Comparison of ENCODE assay signal across 8 cellular contexts in the genomic region with DNA sequence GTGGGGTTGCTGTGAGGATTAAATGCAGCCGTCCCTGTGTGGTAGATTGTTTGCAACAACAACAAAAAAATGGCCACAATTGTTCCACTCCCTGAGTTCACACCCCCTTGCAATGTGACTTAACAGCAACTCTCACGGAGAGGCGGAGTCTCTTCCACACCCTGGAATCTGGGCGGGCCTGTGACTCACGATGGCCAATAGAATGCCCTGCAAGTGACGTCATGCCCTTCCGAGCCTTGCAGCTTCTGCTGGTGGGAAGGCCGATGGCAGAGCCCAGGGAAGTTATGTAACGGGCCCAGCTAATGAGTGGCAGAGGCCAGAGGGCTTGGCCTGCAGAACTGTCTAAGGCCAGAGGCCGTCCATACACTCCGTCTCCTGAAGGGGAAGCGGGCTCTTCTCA.
A peak's percentile ranks its signal among the peaks of the same experiment; 100 is the strongest.
DNase-seq lines count a peak whose midpoint lies in the region; ATAC-seq and TF ChIP-seq lines count a peak whose summit lies in the region.

No MANE protein-coding gene starts in this region.

- H3K36me3 Mint-ChIP-seq in T-helper 17 cell (ENCODE audit: low read depth) (no peaks in the 10 kb centered on the region), natural killer cell (no peaks in the 10 kb centered on the region)

- intact Hi-C loops in natural killer cell (cut with micrococcal nuclease) = no loop called here

- H3K4me1 Mint-ChIP-seq in T-helper 17 cell (peaks cover 7% of the 10 kb centered on the region), natural killer cell (peaks cover 0 to 5% of the 10 kb centered on the region in 2 donors)

- ATAC-seq in T-helper 17 cell (peak; percentile 37), natural killer cell (peak; percentile 47 to 51 (median 50)), GM19351 (IDR thresholded peaks at IDR 0.05; ENCODE audit: unreplicated experiment) (no peak), GM19397 (IDR thresholded peaks at IDR 0.05; ENCODE audit: unreplicated experiment) (no peak)

- no peak for TF ChIP-seq CTCF in natural killer cell (IDR thresholded peaks at IDR 0.05)

- DNase-seq in DMS79 (lab: John Stamatoyannopoulos, UW) (peak; percentile 45), MV-4-11 (lab: John Stamatoyannopoulos, UW) (peak; percentile 98), T-helper 17 cell (no peak), fibroblast of the conjunctiva (ENCODE audit: low read depth) (peak; percentile 85), natural killer cell (no peak)
- DNase-seq in activated CD4-positive, alpha-beta T cell treated with anti-CD3 and anti-CD28 coated beads for 1 hour = no peak

- H3K4me3 Mint-ChIP-seq in T-helper 17 cell = no peak overlapping the region
- no peak overlapping the region for H3K4me3 Mint-ChIP-seq in natural killer cell

- no peaks in the 10 kb centered on the region for H3K9me3 Mint-ChIP-seq in natural killer cell

- H3K9me3 ChIP-seq in T-helper 17 cell (ENCODE audit: control insufficient read depth, low read length, poor library complexity, severe bottlenecking) = no peaks in the 10 kb centered on the region

- H3K27ac Mint-ChIP-seq in T-helper 17 cell = no peak overlapping the region
- H3K27ac Mint-ChIP-seq in natural killer cell = no peak overlapping the region

- H3K27me3 Mint-ChIP-seq in T-helper 17 cell (peaks cover 49% of the 10 kb centered on the region), natural killer cell (ENCODE audit: low read depth in 2 of 2) (peaks cover 7% of the 10 kb centered on the region in 2 donors)

Comparison
In these comparisons a context has a peak if more than half of its experiments do, and no peak if none do; other contexts are left out.
1. DNase-seq: peak in DMS79 (single experiment), MV-4-11 (single experiment) and fibroblast of the conjunctiva (single experiment); none in T-helper 17 cell (0 of 3), natural killer cell (single experiment) and activated CD4-positive, alpha-beta T cell treated with anti-CD3 and anti-CD28 coated beads for 1 hour (single experiment).
2. ATAC-seq: peak in T-helper 17 cell (single experiment) and natural killer cell (3 of 3); none in GM19351 (single experiment) and GM19397 (single experiment).